28 cellular contexts compared by ENCODE assay signal in genomic region chr1:19120070-19120469, GRCh38.
"Had no signal": no experiment of that assay in that cellular context is flagged by ENCODE, and none has a peak within 500 bp of the region (broad histone marks: within the 10 kb centered on the region; RNA-seq: fewer than 3 reads in every experiment).

No MANE protein-coding gene starts in this region.

- DNase-seq: activated CD4-positive, alpha-beta memory T cell treated with anti-CD3 and anti-CD28 coated beads, Interleukin-2, amount 10 ng/mL, durations not matched to agents 7 days and 5 days; activated CD4-positive, alpha-beta T cell treated with anti-CD3 and anti-CD28 coated beads for 1 hour; activated CD4-positive, alpha-beta T cell treated with anti-CD3 and anti-CD28 coated beads, Interleukin-2, amount 50 U/mL, for 1 hour; activated CD4-positive, CD25-positive, alpha-beta regulatory T cell; activated CD8-positive, alpha-beta memory T cell treated with anti-CD3 and anti-CD28 coated beads for 24 hours; activated CD8-positive, alpha-beta memory T cell treated with anti-CD3 and anti-CD28 coated beads, Interleukin-2, amount 10 ng/mL, durations not matched to agents 7 days and 5 days; activated CD8-positive, alpha-beta memory T cell treated with anti-CD3 and anti-CD28 coated beads, Interleukin-2, amount 50 U/mL, for 48 hours; activated effector memory CD4-positive, alpha-beta T cell treated with Interleukin-2 at 50 U/mL for 16 hours; activated naive CD4-positive, alpha-beta T cell treated with anti-CD3 and anti-CD28 coated beads, Interleukin-2, amount 10 ng/mL, durations not matched to agents 7 days and 5 days; activated naive CD8-positive, alpha-beta T cell treated with anti-CD3 and anti-CD28 coated beads, Interleukin-2, amount 50 U/mL, for 24 hours; activated T-cell treated with anti-CD3 and anti-CD28 coated beads, Interleukin-2, amount 50 U/mL, for 48 hours; anterior cingulate cortex; NCI-H1048; NCI-H1105 treated with DMSO at 0.1 percent for 48 hours; NCI-H1436; NCI-H1694 treated with DMSO at 0.1 percent for 48 hours; NCI-H2081; NCI-H2171 treated with DMSO at 0.1 percent for 48 hours; NCI-H345; NCI-H524 treated with DMSO at 0.1 percent for 48 hours; SHP77; SJCRH30; T1000; WERI-Rb-1 had no signal

- H3K27ac ChIP-seq: cardiac muscle cell, SJCRH30, SK-N-MC, WERI-Rb-1 had no signal

- H3K4me1 ChIP-seq: SJCRH30 had no signal

- H3K27me3 ChIP-seq: cardiac muscle cell, SJCRH30 had no signal

- ATAC-seq: activated CD8-positive, alpha-beta memory T cell treated with anti-CD3 and anti-CD28 coated beads, Interleukin-2, amount 10 ng/mL, durations not matched to agents 7 days and 5 days; activated naive CD8-positive, alpha-beta T cell treated with anti-CD3 and anti-CD28 coated beads, Interleukin-2, amount 50 U/mL, for 24 hours; K562; Panc1 had no signal

- H3K4me3 ChIP-seq: cardiac muscle cell, K562, SJCRH30, SK-N-MC had no signal

- H3K9me3 ChIP-seq: SJCRH30 had no signal
